In the genomic region with DNA sequence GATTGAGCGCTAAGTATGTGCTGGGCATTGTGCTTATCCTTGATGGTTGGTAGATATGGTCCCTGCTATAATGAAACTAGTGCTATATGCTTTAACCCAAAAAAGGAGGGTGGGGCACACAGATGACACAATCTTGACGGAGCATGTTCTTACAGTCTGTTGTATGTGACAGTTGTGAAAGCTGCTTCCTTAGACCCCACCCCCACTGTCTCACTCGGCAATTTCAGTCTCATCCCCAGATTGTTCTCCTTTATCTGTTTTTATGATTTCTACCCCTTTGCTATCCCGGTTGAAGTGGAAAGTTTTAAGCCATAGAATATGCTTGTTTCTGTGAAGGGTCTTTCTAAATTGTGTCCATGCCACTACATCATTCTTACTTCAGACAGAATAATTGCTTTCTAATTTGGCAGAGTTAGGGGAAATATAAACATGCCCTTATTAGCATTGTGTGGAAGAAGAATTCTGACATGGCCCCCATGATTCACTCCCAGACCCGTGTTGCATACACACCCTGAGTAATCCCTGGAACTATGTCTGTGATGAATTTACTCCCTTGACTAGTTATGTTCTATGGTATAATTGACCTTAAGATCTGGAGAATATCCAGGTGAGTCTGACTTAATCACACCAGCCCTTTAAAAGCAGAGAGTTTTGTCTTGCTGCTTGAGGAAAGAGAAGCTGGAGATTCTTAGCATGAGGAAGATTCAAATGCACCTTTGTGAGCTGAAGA, we compare ENCODE assay signal across 9 cellular contexts.
DNase-seq lines count a peak whose midpoint lies in the region; ATAC-seq and TF ChIP-seq lines count a peak whose summit lies in the region.
"Had no signal": no experiment of that assay in that cellular context is flagged by ENCODE, and none has a peak within 500 bp of the region (broad histone marks: within the 10 kb centered on the region; RNA-seq: fewer than 3 reads in every experiment).

No MANE protein-coding gene starts in this region.

- in situ Hi-C loops in GM23248 (cut with MboI) = no loop called here

- CTCF ChIA-PET in PC-3 (lab: Charles Lee) = no interaction called here

- H3K14ac ChIP-seq in trophoblast cell (ENCODE audit: low read length) = no peak overlapping the region

- peaks cover 3% of the 10 kb centered on the region; the same call in 1 of the 2 replicates for H3K9me2 ChIP-seq in GM23248 (ENCODE audit: insufficient read depth)
- H3K9me2 ChIP-seq in PC-3 (replicated peaks; ENCODE audit: low read length) = no peaks in the 10 kb centered on the region

- H3K4me2 ChIP-seq in GM23248 (ENCODE audit: unreplicated experiment) = peak overlapping the region; percentile 82
- peak overlapping the region; percentile 55 for H3K4me2 ChIP-seq in PC-3 (ENCODE audit: low read length)
- H3K4me2 ChIP-seq in trophoblast cell (ENCODE audit: low read length) = no peak overlapping the region

- H3K79me2 ChIP-seq in GM23248 (ENCODE audit: insufficient read depth) (no peaks in the 10 kb centered on the region), PC-3 (ENCODE audit: low read length) (no peaks in the 10 kb centered on the region), trophoblast cell (ENCODE audit: control insufficient read depth, insufficient read depth, low read length, poor library complexity) (no peaks in the 10 kb centered on the region)

- no peak for TF ChIP-seq CTCF in PC-3 (conservative IDR thresholded peaks at IDR 0.05; ENCODE audit: low read depth, low read length)
- no peak for TF ChIP-seq CTCF in epithelial cell of esophagus (IDR thresholded peaks at IDR 0.05; ENCODE audit: insufficient read depth, low read depth, low read length, missing control alignments)
- no peak for TF ChIP-seq CTCF in coronary artery (IDR thresholded peaks at IDR 0.05)

- H3K79me1 ChIP-seq in trophoblast cell (ENCODE audit: low read length) = no peaks in the 10 kb centered on the region

- 16 to 24% methylated on average over 5 of the region's 5 CpGs for WGBS in GM23248 (ENCODE audit: low coverage in 1 of 2, low lambda C conversion rate in 2 of 2, missing lambda C conversion rate in 2 of 2), 2 experiments
- WGBS in trophoblast cell (ENCODE audit: extremely low coverage, insufficient coverage, insufficient read length) = no CpG with 5 or more reads among the region's 5 CpGs

- H3K23ac ChIP-seq in trophoblast cell (ENCODE audit: low read length) = no peak overlapping the region

- H3K9me3 ChIP-seq in GM23248 (ENCODE audit: low read depth) = no peaks in the 10 kb centered on the region
- no peaks in the 10 kb centered on the region for H3K9me3 ChIP-seq in PC-3 (ENCODE audit: low read length)
- peaks cover 2% of the 10 kb centered on the region for H3K9me3 ChIP-seq in trophoblast cell (ENCODE audit: insufficient read depth, low read depth, low read length)

- no peak overlapping the region for H4K8ac ChIP-seq in trophoblast cell (ENCODE audit: low read depth, low read length)

- intact Hi-C loops in PC-3 (cut with micrococcal nuclease) = no loop called here

- DNase-seq in GM23248 (peak; percentile 93), PC-3 (peak; percentile 83), epithelial cell of esophagus (ENCODE audit: low read depth) (peak; percentile 96), trophoblast cell (peak; percentile 42 to 61), AML-193 (lab: John Stamatoyannopoulos, UW) (no peak), C1 segment of cervical spinal cord (lab: John Stamatoyannopoulos, UW) (no peak), coronary artery (ENCODE audit: low spot score) (no peak)
- DNase-seq: retina had no signal

- H3K27ac ChIP-seq in GM23248 (peak overlapping the region; percentile 99), PC-3 (ENCODE audit: low read length) (peak overlapping the region; percentile 58), trophoblast cell (ENCODE audit: low read depth, low read length) (peak overlapping the region; percentile 49), coronary artery (no peak overlapping the region)

- no peak overlapping the region for H2BK5ac ChIP-seq in trophoblast cell (ENCODE audit: low read depth, low read length, poor library complexity)

- POLR2A ChIA-PET in PC-3 (lab: Charles Lee; ENCODE audit: unreplicated experiment) = interaction anchor here (0.6 kb wide), 1 partner anchor 24 kb away, joined by 3 read pairs; no protein-coding TSS in a partner anchor

- ATAC-seq in PC-3 (peak; percentile 95), GM21528 (IDR thresholded peaks at IDR 0.05; ENCODE audit: low FRiP score, unreplicated experiment) (no peak)

- H4K20me1 ChIP-seq in GM23248 (ENCODE audit: insufficient read depth) (no peaks in the 10 kb centered on the region), PC-3 (ENCODE audit: low read length) (no peaks in the 10 kb centered on the region)

- peak overlapping the region; percentile 18 for H2BK12ac ChIP-seq in trophoblast cell (ENCODE audit: low read length)

- peak overlapping the region; percentile 43 for H3K4me3 ChIP-seq in GM23248
- H3K4me3 ChIP-seq in PC-3 (ENCODE audit: low read length) = no peak overlapping the region
- H3K4me3 ChIP-seq in epithelial cell of esophagus (ENCODE audit: low read length) = no peak overlapping the region
- no peak overlapping the region for H3K4me3 ChIP-seq in trophoblast cell (ENCODE audit: low read depth, low read length)
- H3K4me3 ChIP-seq in coronary artery = no peak overlapping the region

- H3K36me3 ChIP-seq in GM23248 (ENCODE audit: low read depth) = no peaks in the 10 kb centered on the region
- H3K36me3 ChIP-seq in PC-3 (ENCODE audit: low read depth, low read length) = no peaks in the 10 kb centered on the region
- no peaks in the 10 kb centered on the region for H3K36me3 ChIP-seq in trophoblast cell (ENCODE audit: control insufficient read depth in 1 of 2, insufficient read depth in 2 of 2, low read length in 2 of 2)

- H3K9ac ChIP-seq in GM23248 = peak overlapping the region; percentile 78
- H3K9ac ChIP-seq in PC-3 (ENCODE audit: low read length) = no peak overlapping the region; the same call in 1 of the 2 replicates
- no peak overlapping the region for H3K9ac ChIP-seq in trophoblast cell (ENCODE audit: low read length)

- no peak overlapping the region for H4K91ac ChIP-seq in trophoblast cell (ENCODE audit: low read depth, low read length)

- H4K12ac ChIP-seq in trophoblast cell (ENCODE audit: low read depth, low read length) = no peak overlapping the region

- no peak overlapping the region for H3K18ac ChIP-seq in trophoblast cell (ENCODE audit: low read length)

- no TSS peak for BruUV-seq in PC-3 (replicated peaks; lab: Mats Ljungman, UMichigan)

- no peak overlapping the region for H2AK5ac ChIP-seq in trophoblast cell (ENCODE audit: low read length)

- peak overlapping the region; percentile 40 for H2AFZ ChIP-seq in GM23248
- H2AFZ ChIP-seq in PC-3 (ENCODE audit: low read length) = peak overlapping the region; percentile 20; the same call in 1 of the 2 replicates
- H2AFZ ChIP-seq in trophoblast cell (ENCODE audit: insufficient read depth, low read length, poor library complexity) = no peak overlapping the region

- H3F3A ChIP-seq in GM23248 (ENCODE audit: insufficient read depth) = peaks cover 24% of the 10 kb centered on the region
- H3F3A ChIP-seq in PC-3 (ENCODE audit: low read length, unreplicated experiment) = peaks cover 3% of the 10 kb centered on the region

- H3K4ac ChIP-seq in trophoblast cell (ENCODE audit: low read depth, low read length) = no peak overlapping the region

- H2BK120ac ChIP-seq in trophoblast cell (ENCODE audit: insufficient read depth, low read length, poor library complexity) = no peak overlapping the region

- no peaks in the 10 kb centered on the region for H3K27me3 ChIP-seq in GM23248 (replicated peaks; ENCODE audit: insufficient read depth)
- no peaks in the 10 kb centered on the region for H3K27me3 ChIP-seq in PC-3 (ENCODE audit: low read length)
- no peaks in the 10 kb centered on the region for H3K27me3 ChIP-seq in trophoblast cell (ENCODE audit: insufficient read depth, low read length)

- H3K4me1 ChIP-seq in GM23248 (ENCODE audit: insufficient read depth) = peaks cover 19% of the 10 kb centered on the region
- H3K4me1 ChIP-seq in PC-3 (ENCODE audit: insufficient read depth, low read length) = peaks cover 20% of the 10 kb centered on the region
- peaks cover 0 to 4% of the 10 kb centered on the region in 2 experiments for H3K4me1 ChIP-seq in trophoblast cell (ENCODE audit: control insufficient read depth in 1 of 2, insufficient read depth in 2 of 2, low read length in 2 of 2)

Comparison
In these comparisons a context has a peak if more than half of its experiments do, and no peak if none do; other contexts are left out.
1. DNase-seq: peak in GM23248 (single experiment), PC-3 (single experiment), epithelial cell of esophagus (single experiment) and trophoblast cell (2 of 2); none in AML-193 (0 of 2), C1 segment of cervical spinal cord (0 of 14) and coronary artery (single experiment).
2. H3K27ac ChIP-seq: peak in GM23248 (single experiment), PC-3 (single experiment) and trophoblast cell (single experiment); none in coronary artery (0 of 2).